Comparison of ENCODE assay signal across 10 cellular contexts in genomic region chr2:223460774-223461211, GRCh38.
DNase-seq lines count a peak whose midpoint lies in the region; ATAC-seq and TF ChIP-seq lines count a peak whose summit lies in the region.
"Had no signal": no experiment of that assay in that cellular context is flagged by ENCODE, and none has a peak within 500 bp of the region (broad histone marks: within the 10 kb centered on the region; RNA-seq: fewer than 3 reads in every experiment).

No MANE protein-coding gene starts in this region.

- no peak for TF ChIP-seq CTCF in foreskin fibroblast (IDR thresholded peaks at IDR 0.05; ENCODE audit: low read depth, low read length)

- no peak for ATAC-seq in HG02588 (IDR thresholded peaks at IDR 0.05; ENCODE audit: unreplicated experiment)
- no peak for ATAC-seq in stimulated activated naive B cell treated with anti-CD40 and anti-IgM and Interleukin-4, amounts not matched to agents 10 μg/mL and 1 μg/mL and 100 μg/mL, for 72 hours (replicated peaks)

- no peaks in the 10 kb centered on the region for H3K27me3 Mint-ChIP-seq in stimulated activated naive B cell treated with anti-CD40 and anti-IgM and Interleukin-4, amounts not matched to agents 10 μg/mL and 1 μg/mL and 100 μg/mL, for 72 hours

- DNase-seq in AG20443 (ENCODE audit: low spot score) = peak; percentile 54
- peak; percentile 87 for DNase-seq in HS-5 (ENCODE audit: low read depth)
- peak; percentile 92 for DNase-seq in RPMI7951 (ENCODE audit: low read depth)
- DNase-seq in foreskin fibroblast = peak; percentile 68 to 88
- no peak for DNase-seq in activated gamma-delta T cell treated with Interleukin-2 at 50 U/mL for 16 hours
- no peak for DNase-seq in stimulated activated CD4-positive, alpha-beta T cell treated with anti-CD3 and anti-CD28 coated beads, Interleukin-4, amount 100 ng/mL, for 4 hours
- no peak for DNase-seq in stimulated activated naive B cell treated with anti-CD40 and anti-IgM and Interleukin-4, amounts not matched to agents 10 μg/mL and 1 μg/mL and 100 μg/mL, for 72 hours
- DNase-seq: activated CD4-positive, alpha-beta T cell treated with anti-CD3 and anti-CD28 coated beads for 1 hour; amygdala had no signal

- H3K36me3 Mint-ChIP-seq in stimulated activated naive B cell treated with anti-CD40 and anti-IgM and Interleukin-4, amounts not matched to agents 10 μg/mL and 1 μg/mL and 100 μg/mL, for 72 hours = no peaks in the 10 kb centered on the region

- H3K4me1 Mint-ChIP-seq in stimulated activated naive B cell treated with anti-CD40 and anti-IgM and Interleukin-4, amounts not matched to agents 10 μg/mL and 1 μg/mL and 100 μg/mL, for 72 hours = no peaks in the 10 kb centered on the region

- H3K27ac Mint-ChIP-seq in stimulated activated naive B cell treated with anti-CD40 and anti-IgM and Interleukin-4, amounts not matched to agents 10 μg/mL and 1 μg/mL and 100 μg/mL, for 72 hours = no peak overlapping the region

- no peak overlapping the region for H3K4me3 Mint-ChIP-seq in stimulated activated naive B cell treated with anti-CD40 and anti-IgM and Interleukin-4, amounts not matched to agents 10 μg/mL and 1 μg/mL and 100 μg/mL, for 72 hours

- H3K4me3 ChIP-seq in foreskin fibroblast (ENCODE audit: low read depth in 1 of 2, low read length in 2 of 2) = no peak overlapping the region

- H3K9me3 Mint-ChIP-seq in stimulated activated naive B cell treated with anti-CD40 and anti-IgM and Interleukin-4, amounts not matched to agents 10 μg/mL and 1 μg/mL and 100 μg/mL, for 72 hours = peaks cover 0 to 4% of the 10 kb centered on the region in 2 donors

Comparison
In these comparisons a context has a peak if more than half of its experiments do, and no peak if none do; other contexts are left out.
1. DNase-seq: peak in AG20443 (single experiment), HS-5 (single experiment), RPMI7951 (single experiment) and foreskin fibroblast (2 of 2); none in activated gamma-delta T cell treated with Interleukin-2 at 50 U/mL for 16 hours (single experiment), stimulated activated CD4-positive, alpha-beta T cell treated with anti-CD3 and anti-CD28 coated beads, Interleukin-4, amount 100 ng/mL, for 4 hours (0 of 2) and stimulated activated naive B cell treated with anti-CD40 and anti-IgM and Interleukin-4, amounts not matched to agents 10 μg/mL and 1 μg/mL and 100 μg/mL, for 72 hours (single experiment).